ENCODE assay signal across 9 cellular contexts in genomic region chr19:2044709-2045500, GRCh38. TPM values are rescaled to one million over a fixed set of nuclear protein-coding genes. Genes with fewer than 3 reads are reported as not detected.
DNase-seq lines count a peak whose midpoint lies in the region; ATAC-seq and TF ChIP-seq lines count a peak whose summit lies in the region.
"Had no signal": no experiment of that assay in that cellular context is flagged by ENCODE, and none has a peak within 500 bp of the region (broad histone marks: within the 10 kb centered on the region; RNA-seq: fewer than 3 reads in every experiment).

No MANE protein-coding gene starts in this region.

- DNase-seq in breast epithelium (ENCODE audit: low spot score in 2 of 2) (no peak), mammary epithelial cell (no peak), lower lobe of right lung (no peak), type B pancreatic cell (ENCODE audit: extremely low spot score, unreplicated experiment) (no peak), DMS114 treated with DMSO at 0.1 percent for 48 hours (lab: John Stamatoyannopoulos, UW; ENCODE audit: unreplicated experiment) (no peak), NCI-H1092 treated with DMSO at 0.1 percent for 48 hours (lab: John Stamatoyannopoulos, UW) (no peak)
- DNase-seq: NCI-H69 had no signal

- peaks cover 84% of the 10 kb centered on the region for H3K36me3 Mint-ChIP-seq in activated T-helper 17 cell treated with anti-CD3 and anti-CD28 coated beads, Interleukin-2, amount 50 U/mL, for 72 hours (ENCODE audit: low read depth)
- no peaks in the 10 kb centered on the region for H3K36me3 Mint-ChIP-seq in type B pancreatic cell

- BruUV-seq in mammary epithelial cell (replicated peaks; lab: Mats Ljungman, UMichigan) = no TSS peak

- intact Hi-C loops in breast epithelium (cut with DNase I; ENCODE audit: low total_unique reads) (no loop called here), mammary epithelial cell (cut with micrococcal nuclease) (no loop called here), lower lobe of right lung (cut with DNase I) (no loop called here)

- H3K79me2 ChIP-seq in mammary epithelial cell (ENCODE audit: insufficient read depth, low read length) = peaks cover 68% of the 10 kb centered on the region

- TF ChIP-seq POLR2A in breast epithelium (IDR thresholded peaks at IDR 0.05) = no peak

- H3K4me3 Mint-ChIP-seq in activated T-helper 17 cell treated with anti-CD3 and anti-CD28 coated beads, Interleukin-2, amount 50 U/mL, for 72 hours = peak overlapping the region; percentile 45
- H3K4me3 Mint-ChIP-seq in type B pancreatic cell = no peak overlapping the region

- ATAC-seq in activated T-helper 17 cell treated with anti-CD3 and anti-CD28 coated beads, Interleukin-2, amount 50 U/mL, for 72 hours (replicated peaks) = no peak
- ATAC-seq in lower lobe of right lung (no peak), HG03175 (IDR thresholded peaks at IDR 0.05; ENCODE audit: unreplicated experiment) (no peak)

- H3K4me3 ChIP-seq in breast epithelium = no peak overlapping the region
- H3K4me3 ChIP-seq in mammary epithelial cell (replicated peaks in 1 of 3; ENCODE audit: insufficient read depth in 1 of 3, low read depth in 2 of 3, low read length in 3 of 3) = no peak overlapping the region
- no peak overlapping the region for H3K4me3 ChIP-seq in lower lobe of right lung

- peaks cover 55 to 72% of the 10 kb centered on the region in 2 donors for H3K4me1 ChIP-seq in breast epithelium
- H3K4me1 ChIP-seq in mammary epithelial cell (ENCODE audit: insufficient read depth, low read length) = peaks cover 55% of the 10 kb centered on the region
- peaks cover 96% of the 10 kb centered on the region for H3K4me1 ChIP-seq in lower lobe of right lung

- no peaks in the 10 kb centered on the region for H3K9me3 Mint-ChIP-seq in activated T-helper 17 cell treated with anti-CD3 and anti-CD28 coated beads, Interleukin-2, amount 50 U/mL, for 72 hours
- H3K9me3 Mint-ChIP-seq in type B pancreatic cell = no peaks in the 10 kb centered on the region

- H3K36me3 ChIP-seq in breast epithelium = no peaks in the 10 kb centered on the region
- peaks cover 15% of the 10 kb centered on the region for H3K36me3 ChIP-seq in mammary epithelial cell (ENCODE audit: insufficient read depth, low read length)
- peaks cover 88% of the 10 kb centered on the region for H3K36me3 ChIP-seq in lower lobe of right lung

- H3K27me3 ChIP-seq in breast epithelium (no peaks in the 10 kb centered on the region), mammary epithelial cell (ENCODE audit: insufficient read depth, low read length) (no peaks in the 10 kb centered on the region), lower lobe of right lung (ENCODE audit: low read depth) (no peaks in the 10 kb centered on the region)

- 96% methylated on average over 11 of the region's 18 CpGs for WGBS in mammary epithelial cell (ENCODE audit: low coverage, missing lambda C conversion rate)

- no peak overlapping the region for H3K9ac ChIP-seq in mammary epithelial cell (ENCODE audit: insufficient read depth, low read length)

- H3K27me3 Mint-ChIP-seq in activated T-helper 17 cell treated with anti-CD3 and anti-CD28 coated beads, Interleukin-2, amount 50 U/mL, for 72 hours = no peaks in the 10 kb centered on the region
- no peaks in the 10 kb centered on the region for H3K27me3 Mint-ChIP-seq in type B pancreatic cell

- H3K27ac Mint-ChIP-seq in activated T-helper 17 cell treated with anti-CD3 and anti-CD28 coated beads, Interleukin-2, amount 50 U/mL, for 72 hours = no peak overlapping the region
- H3K27ac Mint-ChIP-seq in type B pancreatic cell = peak overlapping the region; percentile 43

- CTCF ChIA-PET in mammary epithelial cell (lab: Charles Lee; ENCODE audit: low non-redundant PET) = no interaction called here

- in situ Hi-C loops in mammary epithelial cell (cut with MboI; ENCODE audit: low sequenced_read_pairs in 2 of 2) = no loop called here

- dilution Hi-C loops in mammary epithelial cell (cut with HindIII; ENCODE audit: low sequenced_read_pairs) = no loop called here

- H3K27ac ChIP-seq in breast epithelium (peak overlapping the region; percentile 98), mammary epithelial cell (ENCODE audit: insufficient read depth, low read depth, low read length) (no peak overlapping the region), lower lobe of right lung (peak overlapping the region; percentile 56)

- peaks cover 7% of the 10 kb centered on the region for H4K20me1 ChIP-seq in mammary epithelial cell (ENCODE audit: insufficient read depth, low read length)

- no peaks in the 10 kb centered on the region for H3K4me1 Mint-ChIP-seq in activated T-helper 17 cell treated with anti-CD3 and anti-CD28 coated beads, Interleukin-2, amount 50 U/mL, for 72 hours
- H3K4me1 Mint-ChIP-seq in type B pancreatic cell (ENCODE audit: unreplicated experiment) = no peaks in the 10 kb centered on the region

- H3K9me3 ChIP-seq in breast epithelium (no peaks in the 10 kb centered on the region), mammary epithelial cell (replicated peaks; ENCODE audit: insufficient read depth, low read length) (no peaks in the 10 kb centered on the region), lower lobe of right lung (no peaks in the 10 kb centered on the region)

- no peak for TF ChIP-seq CTCF in breast epithelium (IDR thresholded peaks at IDR 0.05)
- TF ChIP-seq CTCF in mammary epithelial cell (conservative IDR thresholded peaks at IDR 0.05 in 1 of 2, IDR thresholded peaks at IDR 0.05 in 1 of 2; ENCODE audit: extremely low read depth in 1 of 2, insufficient read depth in 1 of 2, low read depth in 1 of 2, low read length in 2 of 2) = no peak
- no peak for TF ChIP-seq CTCF in lower lobe of right lung (IDR thresholded peaks at IDR 0.05)
- TF ChIP-seq CTCF in type B pancreatic cell (conservative IDR thresholded peaks at IDR 0.05) = no peak

- H2AFZ ChIP-seq in mammary epithelial cell (ENCODE audit: low read depth, low read length) = no peak overlapping the region

- no peak overlapping the region for H3K4me2 ChIP-seq in mammary epithelial cell (ENCODE audit: insufficient read depth, low read depth, low read length)

RNA-seq across cellular contexts. Expression of gene MKNK2, which starts 6.1 kb away (rescaled TPM):
- total RNA-seq in breast epithelium (100 to 1,000 TPM in 1 of 3 donors, 10 to 100 TPM in 2; 94.7 to 170 (median 97.0) TPM), mammary epithelial cell (100 to 1,000 TPM in 1 of 2 donors, 10 to 100 TPM in 1; 91.7 to 248 TPM), lower lobe of right lung (268 TPM), type B pancreatic cell (ENCODE audit: low replicate concordance) (118 and 120 TPM in 2 replicates)
- 152 TPM for polyA plus RNA-seq in mammary epithelial cell
- 244 TPM for polyA minus RNA-seq in mammary epithelial cell
- 100 to 1,000 TPM; 280 to 525 TPM for total RNA-seq in activated T-helper 17 cell treated with anti-CD3 and anti-CD28 coated beads, Interleukin-2, amount 50 U/mL, for 72 hours

RNA-seq across cellular contexts. Expression of gene BTBD2, which starts 29.4 kb away (rescaled TPM):
- total RNA-seq in breast epithelium (10 to 100 TPM; 52.0 to 67.2 (median 54.4) TPM), mammary epithelial cell (10 to 100 TPM; 39.5 to 62.8 TPM), lower lobe of right lung (62.0 TPM), type B pancreatic cell (ENCODE audit: low replicate concordance) (72.5 and 118 TPM in 2 replicates)
- polyA plus RNA-seq in mammary epithelial cell = 25.9 TPM
- polyA minus RNA-seq in mammary epithelial cell = 39.2 TPM
- total RNA-seq in activated T-helper 17 cell treated with anti-CD3 and anti-CD28 coated beads, Interleukin-2, amount 50 U/mL, for 72 hours = 10 to 100 TPM; 44.2 to 56.0 TPM

RNA-seq across cellular contexts. Expression of gene MOB3A, which starts 51.2 kb away (rescaled TPM):
- total RNA-seq in breast epithelium (10 to 100 TPM; 18.3 to 45.8 (median 29.2) TPM), mammary epithelial cell (10 to 100 TPM; 22.0 to 91.4 TPM), lower lobe of right lung (69.2 TPM), type B pancreatic cell (ENCODE audit: low replicate concordance) (34.6 and 37.8 TPM in 2 replicates)
- 84.2 TPM for polyA plus RNA-seq in mammary epithelial cell
- 147 TPM for polyA minus RNA-seq in mammary epithelial cell
- total RNA-seq in activated T-helper 17 cell treated with anti-CD3 and anti-CD28 coated beads, Interleukin-2, amount 50 U/mL, for 72 hours = 100 to 1,000 TPM; 271 to 387 TPM

RNA-seq across cellular contexts. Expression of gene IZUMO4, which starts 51.8 kb away (rescaled TPM):
- total RNA-seq in breast epithelium (10 to 100 TPM in 1 of 3 donors, 1 to 10 TPM in 2; 3.6 to 12.8 (median 3.7) TPM), mammary epithelial cell (10 to 100 TPM in 1 of 2 donors, 1 to 10 TPM in 1; 1.2 to 11.2 TPM), lower lobe of right lung (7.4 TPM), type B pancreatic cell (ENCODE audit: low replicate concordance) (4.9 and 7.4 TPM in 2 replicates)
- polyA plus RNA-seq in mammary epithelial cell = 12.6 TPM
- polyA minus RNA-seq in mammary epithelial cell = 8.8 TPM
- 100 to 1,000 TPM in 1 of 2 donors, 10 to 100 TPM in 1; 13.9 to 143 TPM for total RNA-seq in activated T-helper 17 cell treated with anti-CD3 and anti-CD28 coated beads, Interleukin-2, amount 50 U/mL, for 72 hours
